Comparison of ENCODE assay signal across 21 cellular contexts in genomic region chr9:37541465-37541864, GRCh38. TPM values are rescaled to one million over a fixed set of nuclear protein-coding genes. Genes with fewer than 3 reads are reported as not detected.
DNase-seq lines count a peak whose midpoint lies in the region; ATAC-seq, FAIRE-seq and TF ChIP-seq lines count a peak whose summit lies in the region.
"Had no signal": no experiment of that assay in that cellular context is flagged by ENCODE, and none has a peak within 500 bp of the region (broad histone marks: within the 10 kb centered on the region; RNA-seq: fewer than 3 reads in every experiment).

No MANE protein-coding gene starts in this region.

- H3K27ac ChIP-seq in VCaP (peak overlapping the region; percentile 95), esophagus (ENCODE audit: low read depth in 2 of 2, low read length in 1 of 2) (peak overlapping the region; percentile 36 to 87), spleen (peak overlapping the region in 7 of 8 donors; percentile 7 to 63 (median 43)), testis (no peak overlapping the region)
- H3K27ac ChIP-seq: A549 had no signal

- no peaks in the 10 kb centered on the region for H3K27me3 ChIP-seq in esophagus (ENCODE audit: control insufficient read depth in 1 of 2, insufficient read depth in 2 of 2, low read length in 2 of 2)
- H3K27me3 ChIP-seq in spleen (replicated peaks in 1 of 7) = no peaks in the 10 kb centered on the region
- H3K27me3 ChIP-seq in testis = no peaks in the 10 kb centered on the region

- H3K4me1 ChIP-seq in esophagus (ENCODE audit: control insufficient read depth in 2 of 2, insufficient read depth in 2 of 2, low read length in 1 of 2) (peaks cover 0 to 7% of the 10 kb centered on the region in 2 donors), spleen (peaks cover 0 to 26% (median 0%) of the 10 kb centered on the region in 6 donors), testis (no peaks in the 10 kb centered on the region)
- H3K4me1 ChIP-seq: A549 had no signal

- H3K4me3 ChIP-seq in esophagus (ENCODE audit: low read depth in 1 of 2, low read length in 2 of 2) (no peak overlapping the region), spleen (no peak overlapping the region), testis (no peak overlapping the region)
- H3K4me3 ChIP-seq: A549, GM23338, K562 had no signal

- FAIRE-seq in urothelium cell line (lab: Jason Lieb, UNC) = peak; percentile 37
- FAIRE-seq: A549, GM19239, H54, HTR-8/SVneo, K562 had no signal

- H3K9me3 ChIP-seq in esophagus (ENCODE audit: control insufficient read depth in 2 of 2, insufficient read depth in 1 of 2, low read depth in 1 of 2, low read length in 1 of 2) = no peaks in the 10 kb centered on the region
- no peaks in the 10 kb centered on the region for H3K9me3 ChIP-seq in spleen
- no peaks in the 10 kb centered on the region for H3K9me3 ChIP-seq in testis
- H3K9me3 ChIP-seq: A549 had no signal

- no peak for ATAC-seq in GM21529 (IDR thresholded peaks at IDR 0.05; ENCODE audit: unreplicated experiment)
- ATAC-seq: A549; CD8-positive, alpha-beta T cell; GM23338; HCT116; K562 had no signal

- DNase-seq in spleen = no peak
- DNase-seq in urothelium cell line (ENCODE audit: low spot score) = no peak
- DNase-seq in testis = no peak
- no peak for DNase-seq in cortex of kidney (lab: John Stamatoyannopoulos, UW)
- DNase-seq: AML-193; Calu3; CD8-positive, alpha-beta T cell; DMS79 treated with DMSO at 0.1 percent for 48 hours; GF-D8; HFFc6; IMR-90 had no signal

- TF ChIP-seq POLR2A in spleen (IDR thresholded peaks at IDR 0.05) = no peak
- no peak for TF ChIP-seq POLR2A in testis (IDR thresholded peaks at IDR 0.05)

- H3K36me3 ChIP-seq in esophagus (ENCODE audit: control insufficient read depth in 2 of 2, insufficient read depth in 2 of 2, low read length in 1 of 2) (peaks cover 0 to 7% of the 10 kb centered on the region in 2 donors), spleen (peaks cover 3 to 53% (median 19%) of the 10 kb centered on the region in 6 donors), testis (ENCODE audit: low read depth, missing control alignments) (no peaks in the 10 kb centered on the region)

- WGBS in esophagus, 2 donors = 97 to 99% methylated on average over 8 of the region's 8 CpGs
- WGBS in spleen, 5 donors = 96 to 99% (median 98%) methylated on average over 8 of the region's 8 CpGs
- 96% methylated on average over 5 to 8 of the region's 8 CpGs for WGBS in testis, 2 donors

- intact Hi-C loops in spleen (cut with DNase I; ENCODE audit: low total_unique reads) = no loop called here
- intact Hi-C loops in testis (cut with DNase I; ENCODE audit: low total_unique reads) = no loop called here

- TF ChIP-seq CTCF in VCaP (conservative IDR thresholded peaks at IDR 0.05) (no peak), spleen (IDR thresholded peaks at IDR 0.05 in 8 of 11, conservative IDR thresholded peaks at IDR 0.05 in 3 of 11) (no peak), testis (IDR thresholded peaks at IDR 0.05) (no peak)

RNA-seq across cellular contexts. Expression of gene FBXO10, which starts 34.7 kb away (rescaled TPM):
- polyA plus RNA-seq in esophagus = 1 to 10 TPM; 2.1 to 3.0 TPM
- 10 to 100 TPM; 15.6 to 36.9 (median 20.2) TPM for total RNA-seq in spleen
- 1 to 10 TPM; 3.2 to 8.3 (median 3.9) TPM for polyA plus RNA-seq in spleen
- 10 to 100 TPM; 28.3 to 31.7 TPM for total RNA-seq in testis
- 28.7 TPM for polyA plus RNA-seq in testis (ENCODE audit: insufficient read depth, low read depth, low replicate concordance)

RNA-seq across cellular contexts. Expression of gene TOMM5, which starts 50.9 kb away (rescaled TPM):
- polyA plus RNA-seq in esophagus = 100 to 1,000 TPM in 1 of 2 donors, 10 to 100 TPM in 1; 93.3 to 113 TPM
- total RNA-seq in spleen = 100 to 1,000 TPM in 1 of 7 donors, 10 to 100 TPM in 6; 54.1 to 108 (median 65.5) TPM
- polyA plus RNA-seq in spleen = 100 to 1,000 TPM; 106 to 155 (median 137) TPM
- total RNA-seq in testis = 100 to 1,000 TPM in 1 of 2 donors, 10 to 100 TPM in 1; 96.5 to 113 TPM
- 126 TPM for polyA plus RNA-seq in testis (ENCODE audit: insufficient read depth, low read depth, low replicate concordance)

RNA-seq across cellular contexts. Expression of gene POLR1E, which starts 55.7 kb away (rescaled TPM):
- 10 to 100 TPM in 1 of 2 donors, 1 to 10 TPM in 1; 8.1 to 15.2 TPM for polyA plus RNA-seq in esophagus
- 10 to 100 TPM; 14.4 to 21.0 (median 18.5) TPM for total RNA-seq in spleen
- 10 to 100 TPM; 14.6 to 18.0 (median 15.4) TPM for polyA plus RNA-seq in spleen
- total RNA-seq in testis = 10 to 100 TPM; 18.6 to 23.8 TPM
- polyA plus RNA-seq in testis (ENCODE audit: insufficient read depth, low read depth, low replicate concordance) = 20.6 TPM

Comparison
In these comparisons a context has a peak if more than half of its experiments do, and no peak if none do; other contexts are left out.
1. H3K27ac ChIP-seq: peak in VCaP (single experiment), esophagus (2 of 2) and spleen (7 of 8); none in testis (0 of 2).